ENCODE assay signal across 8 cellular contexts in the genomic region with DNA sequence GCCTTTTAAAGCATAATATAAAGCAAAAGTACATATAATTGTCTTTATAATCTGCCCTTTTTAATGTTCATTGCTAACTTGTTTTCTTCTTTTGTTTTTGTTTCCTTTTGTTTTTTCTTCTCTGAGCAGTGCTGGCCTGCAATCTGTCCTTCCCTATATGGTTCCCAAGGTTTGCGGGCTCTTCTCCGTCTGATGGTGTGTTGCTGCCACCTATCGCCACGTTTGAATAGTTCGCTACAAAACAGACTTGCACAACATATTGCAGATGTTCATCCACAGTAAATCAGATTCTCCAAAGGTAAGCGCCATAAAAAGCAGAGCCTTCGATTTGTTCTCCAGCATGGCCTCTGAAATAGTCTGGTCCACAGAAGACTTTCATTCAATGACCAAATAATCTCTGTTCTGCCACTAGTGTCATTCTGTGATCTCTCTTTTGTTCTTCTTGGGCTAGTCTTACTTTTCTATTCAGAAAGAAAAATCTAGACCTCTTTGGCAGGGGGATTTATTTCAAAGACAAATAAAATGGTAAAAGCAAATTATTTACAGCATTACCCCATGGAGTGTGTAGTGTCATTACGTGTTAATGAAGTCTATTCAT. TPM values are rescaled to one million over a fixed set of nuclear protein-coding genes. Genes with fewer than 3 reads are reported as not detected.
DNase-seq lines count a peak whose midpoint lies in the region; ATAC-seq, FAIRE-seq and TF ChIP-seq lines count a peak whose summit lies in the region.

No MANE protein-coding gene starts in this region.

- CTCF ChIA-PET in IMR-90 (lab: Yijun Ruan, JAX), result no interaction called here

- TF ChIP-seq RAD21 in IMR-90 (IDR thresholded peaks at IDR 0.05; ENCODE audit: low read length), result peak; percentile 92

- H3K56ac ChIP-seq in IMR-90 (ENCODE audit: extremely low read depth, insufficient read depth, low read length), result no peak overlapping the region; the same call in 1 of the 2 replicates

- no peak overlapping the region for H3K23ac ChIP-seq in IMR-90 (ENCODE audit: low read depth, low read length)

- 7% methylated on average over 5 of the region's 8 CpGs; no CpG with 5 or more reads in 1 of the 2 experiments for WGBS in IMR-90 (ENCODE audit: extremely low coverage in 2 of 2, insufficient read length in 1 of 2), 2 experiments

- no peak for TF ChIP-seq POLR2A in IMR-90 (IDR thresholded peaks at IDR 0.05; ENCODE audit: low read depth, low read length)

- no peak overlapping the region for H3K18ac ChIP-seq in IMR-90 (ENCODE audit: low read depth, low read length)

- H3K79me2 ChIP-seq in osteoblast (ENCODE audit: insufficient read depth, low read length), result no peaks in the 10 kb centered on the region

- DNase-seq in IMR-90 (peak; percentile 73), NOMO-1 treated with DMSO at 0.1 percent for 48 hours (lab: John Stamatoyannopoulos, UW; ENCODE audit: unreplicated experiment) (peak; percentile 54), fibroblast of villous mesenchyme (ENCODE audit: low read depth) (peak; percentile 73), osteoblast (ENCODE audit: insufficient read length, low spot score, missing footprints) (peak; percentile 46)
- DNase-seq in activated T-cell treated with anti-CD3 and anti-CD28 coated beads, Interleukin-2, amount 50 U/mL, for 1 hour, result peak; percentile 21
- DNase-seq in effector CD8-positive, alpha-beta T cell (lab: John Stamatoyannopoulos, UW), result no peak

- H4K5ac ChIP-seq in IMR-90 (ENCODE audit: low read depth, low read length), result no peak overlapping the region

- POLR2A ChIA-PET in IMR-90 (lab: Charles Lee; ENCODE audit: unreplicated experiment), result no interaction called here

- H3K27me3 ChIP-seq in IMR-90 (ENCODE audit: control insufficient read depth, insufficient read depth, low read length) (no peaks in the 10 kb centered on the region; the same call in 1 of the 2 replicates), osteoblast (ENCODE audit: insufficient read depth, low read length) (peaks cover 2% of the 10 kb centered on the region)

- H2BK5ac ChIP-seq in IMR-90 (ENCODE audit: low read depth, low read length, poor library complexity, severe bottlenecking), result no peak overlapping the region

- H2BK15ac ChIP-seq in IMR-90 (ENCODE audit: low read depth, low read length), result no peak overlapping the region

- no peak overlapping the region for H3K27ac ChIP-seq in IMR-90 (ENCODE audit: insufficient read depth, low read length)
- no peak overlapping the region for H3K27ac ChIP-seq in osteoblast (ENCODE audit: low read depth, low read length)

- H3K4me1 ChIP-seq in IMR-90 (ENCODE audit: control insufficient read depth, insufficient read depth, low read length) (no peaks in the 10 kb centered on the region), osteoblast (ENCODE audit: insufficient read depth, low read length) (no peaks in the 10 kb centered on the region)

- peak; percentile 95 for ATAC-seq in GM21723 (IDR thresholded peaks at IDR 0.05; ENCODE audit: unreplicated experiment)
- ATAC-seq in IMR-90 (ENCODE audit: low read depth), result peak; percentile 99

- in situ Hi-C loops in IMR-90 (cut with MboI; ENCODE audit: low sequenced_read_pairs), result no loop called here

- no peak overlapping the region for H2BK120ac ChIP-seq in IMR-90 (ENCODE audit: low read depth, low read length)

- peak; percentile 87 for TF ChIP-seq CTCF in IMR-90 (conservative IDR thresholded peaks at IDR 0.05; ENCODE audit: low read depth, low read length)
- TF ChIP-seq CTCF in fibroblast of villous mesenchyme (IDR thresholded peaks at IDR 0.05; ENCODE audit: insufficient read depth, low read depth, low read length), result peak; percentile 78
- peak; percentile 83 for TF ChIP-seq CTCF in osteoblast (IDR thresholded peaks at IDR 0.05; ENCODE audit: extremely low read depth, low read depth, low read length)

- intact Hi-C loops in IMR-90 (cut with micrococcal nuclease), result loop anchor here (2.0 to 10.0 kb wide), 5 partner anchors 129 to 1731 kb away; no protein-coding TSS in a partner anchor

- H3K9me3 ChIP-seq in IMR-90 (ENCODE audit: control insufficient read depth, insufficient read depth, low read length), result no peaks in the 10 kb centered on the region
- H3K9me3 ChIP-seq in osteoblast (ENCODE audit: low read depth, low read length), result no peaks in the 10 kb centered on the region

- H2AK5ac ChIP-seq in IMR-90 (ENCODE audit: low read depth, low read length), result no peak overlapping the region

- dilution Hi-C loops in IMR-90 (cut with HindIII; ENCODE audit: low sequenced_read_pairs, unreplicated experiment), result no loop called here

- no peak overlapping the region for H3K9ac ChIP-seq in IMR-90 (ENCODE audit: low read depth, low read length)

- FAIRE-seq in G401.6 (lab: Jason Lieb, UNC), result peak; percentile 80

- no peak overlapping the region for H3K4ac ChIP-seq in IMR-90 (ENCODE audit: low read depth, low read length)

- no peak overlapping the region for H4K91ac ChIP-seq in IMR-90 (ENCODE audit: insufficient read depth, low read depth, low read length)

- H3K14ac ChIP-seq in IMR-90 (replicated peaks; ENCODE audit: low read depth, low read length), result no peak overlapping the region

- H3K36me3 ChIP-seq in IMR-90 (ENCODE audit: control insufficient read depth, insufficient read depth, low read length) (no peaks in the 10 kb centered on the region), osteoblast (ENCODE audit: insufficient read depth, low read length) (no peaks in the 10 kb centered on the region)

- BruUV-seq in IMR-90 (replicated peaks; lab: Mats Ljungman, UMichigan), result no TSS peak

- no peak overlapping the region for H2AK9ac ChIP-seq in IMR-90 (replicated peaks; ENCODE audit: low read depth, low read length, poor library complexity)

- H3K79me1 ChIP-seq in IMR-90 (ENCODE audit: low read depth in 1 of 2, low read length in 2 of 2), result no peaks in the 10 kb centered on the region

- H3K9me1 ChIP-seq in IMR-90 (ENCODE audit: insufficient read depth, low read length), result 0 out of 2 replicates have a peak, but pooled peaks cover 3% of the 10 kb centered on the region

- H2AFZ ChIP-seq in IMR-90 (replicated peaks; ENCODE audit: low read length, poor library complexity), result peak overlapping the region; percentile 84
- H2AFZ ChIP-seq in osteoblast (ENCODE audit: low read length), result no peak overlapping the region

- H4K8ac ChIP-seq in IMR-90 (ENCODE audit: low read depth in 2 of 2, low read length in 2 of 2), result no peak overlapping the region

- no peaks in the 10 kb centered on the region for H4K20me1 ChIP-seq in IMR-90 (ENCODE audit: insufficient read depth, low read length)
- H4K20me1 ChIP-seq in osteoblast (ENCODE audit: insufficient read depth, low read length), result no peaks in the 10 kb centered on the region

- H3K4me3 ChIP-seq in IMR-90 (ENCODE audit: insufficient read depth, low read depth, low read length) (no peak overlapping the region), fibroblast of villous mesenchyme (ENCODE audit: low read depth, low read length) (no peak overlapping the region), osteoblast (ENCODE audit: insufficient read depth, low read length) (no peak overlapping the region)

- H2BK20ac ChIP-seq in IMR-90 (ENCODE audit: low read depth, low read length), result no peak overlapping the region

- no peak overlapping the region for H3K4me2 ChIP-seq in IMR-90 (ENCODE audit: low read depth, low read length)
- no peak overlapping the region for H3K4me2 ChIP-seq in osteoblast (ENCODE audit: insufficient read depth, low read length)

TF ChIP-seq in IMR-90, 13 proteins besides CTCF, POLR2A, EP300 and RAD21:
- TF ChIP-seq RFX5 (IDR thresholded peaks at IDR 0.05; ENCODE audit: low read depth, low read length) (no peak), ELK1 (IDR thresholded peaks at IDR 0.05; ENCODE audit: borderline replicate concordance, low read depth, low read length) (no peak), SMC3 (IDR thresholded peaks at IDR 0.05; ENCODE audit: low read depth, low read length) (peak; percentile 70), NFE2L2 (IDR thresholded peaks at IDR 0.05; ENCODE audit: low read depth, low read length) (no peak), CEBPB (IDR thresholded peaks at IDR 0.05; ENCODE audit: low read depth, low read length) (peak; percentile 91), MAFK (IDR thresholded peaks at IDR 0.05; ENCODE audit: low read depth, low read length) (no peak), FOS (IDR thresholded peaks at IDR 0.05; ENCODE audit: low read depth, low read length) (no peak), MXI1 (IDR thresholded peaks at IDR 0.05; ENCODE audit: borderline replicate concordance, low read depth, low read length) (no peak), RCOR1 (IDR thresholded peaks at IDR 0.05; ENCODE audit: insufficient replicate concordance, low read length) (no peak)

RNA-seq across cellular contexts. Expression of gene C12orf50, which starts 33.5 kb away (rescaled TPM):
- total RNA-seq in IMR-90 (2012; rRNA removed), result not detected in 2 replicates
- polyA plus RNA-seq in IMR-90 (2012; rRNA removed), result not detected in 2 replicates
- not detected in 2 replicates for polyA plus RNA-seq in IMR-90 (2012; cell fraction: cytosol; rRNA removed)
- 0.07 TPM in 1 of 2 replicates, not detected in the other for polyA plus RNA-seq in IMR-90 (2012; cell fraction: nucleus; rRNA removed; ENCODE audit: low replicate concordance)
- total RNA-seq in fibroblast of villous mesenchyme, result under 0.01 TPM in 1 of 2 replicates, not detected in the other
- under 0.01 TPM in 1 of 2 replicates, not detected in the other for total RNA-seq in osteoblast
